15 cellular contexts compared by ENCODE assay signal in the genomic region with DNA sequence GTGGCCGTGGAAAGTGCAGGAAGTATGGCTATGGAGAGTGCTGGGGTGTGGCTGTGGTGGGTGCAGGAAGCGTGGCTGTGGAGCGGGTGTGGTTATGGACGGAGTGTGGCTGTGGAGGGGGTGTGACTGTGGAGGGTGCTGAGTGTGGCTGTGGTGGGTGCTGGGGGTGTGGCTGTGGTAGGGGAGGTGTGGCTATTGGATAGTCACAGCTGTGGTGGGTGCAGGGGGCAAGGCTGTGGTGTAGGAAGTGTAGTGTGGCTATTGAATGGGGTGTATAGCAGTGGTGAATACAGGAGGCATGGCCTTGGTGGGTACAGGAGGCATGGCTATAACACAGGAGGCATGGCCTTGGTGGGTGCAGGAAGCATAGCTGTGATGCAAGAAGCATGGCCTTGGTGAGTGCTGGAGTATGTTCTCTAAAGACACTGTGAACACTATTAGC. TPM values are rescaled to one million over a fixed set of nuclear protein-coding genes. Genes with fewer than 3 reads are reported as not detected.
DNase-seq lines count a peak whose midpoint lies in the region; ATAC-seq, FAIRE-seq and TF ChIP-seq lines count a peak whose summit lies in the region.
"Had no signal": no experiment of that assay in that cellular context is flagged by ENCODE, and none has a peak within 500 bp of the region (broad histone marks: within the 10 kb centered on the region; RNA-seq: fewer than 3 reads in every experiment).

No MANE protein-coding gene starts in this region.

- no peak overlapping the region for H3K4me3 Mint-ChIP-seq in Caco-2 (ENCODE audit: unreplicated experiment)
- H3K4me3 Mint-ChIP-seq in activated T-cell treated with anti-CD3 and anti-CD28 coated beads, Interleukin-2, amount 50 U/mL, for 72 hours = no peak overlapping the region

- TF ChIP-seq CTCF in A549 (IDR thresholded peaks at IDR 0.05) (no peak), Caco-2 (IDR thresholded peaks at IDR 0.05; ENCODE audit: insufficient read depth in 1 of 2, low read depth in 1 of 2, low read length in 1 of 2, severe bottlenecking in 1 of 2, unreplicated experiment in 1 of 2) (no peak)

- CTCF ChIA-PET in A549 (lab: Yijun Ruan, JAX) = interaction anchor here (0.7 kb wide), 1 partner anchor 118 kb away, joined by 4 read pairs; no protein-coding TSS in a partner anchor
- CTCF ChIA-PET in Caco-2 (lab: Charles Lee) = no interaction called here

- H3K4me1 ChIP-seq in A549 = no peaks in the 10 kb centered on the region
- H3K4me1 ChIP-seq in Caco-2 = no peaks in the 10 kb centered on the region

- intact Hi-C loops in Caco-2 (cut with micrococcal nuclease; ENCODE audit: unreplicated experiment) = no loop called here

- FAIRE-seq in A549 (lab: Jason Lieb, UNC) = no peak

- no peak for TF ChIP-seq RAD21 in A549 (conservative IDR thresholded peaks at IDR 0.05 in 1 of 2, IDR thresholded peaks at IDR 0.05 in 1 of 2)

- no peak overlapping the region for H3K4me2 ChIP-seq in A549

- H3K9me3 Mint-ChIP-seq in Caco-2 (ENCODE audit: unreplicated experiment) = peaks cover 10% of the 10 kb centered on the region
- no peaks in the 10 kb centered on the region for H3K9me3 Mint-ChIP-seq in activated T-cell treated with anti-CD3 and anti-CD28 coated beads, Interleukin-2, amount 50 U/mL, for 72 hours

- no TSS peak for BruUV-seq in Caco-2 (replicated peaks; lab: Mats Ljungman, UMichigan)

- DNase-seq in A549 (ENCODE audit: low read depth in 1 of 2, low spot score in 1 of 2) (no peak), Caco-2 (no peak), myocyte (ENCODE audit: low read depth) (peak; percentile 6), islet precursor cell (no peak), cerebellar cortex (ENCODE audit: low spot score) (no peak), midbrain (lab: John Stamatoyannopoulos, UW) (no peak)
- DNase-seq in activated T-cell treated with anti-CD3 and anti-CD28 coated beads, Interleukin-2, amount 50 U/mL, for 72 hours = peak; percentile 15 to 17
- DNase-seq: stimulated activated naive CD4-positive, alpha-beta T cell treated with Interleukin-2 at 50 U/mL for 16 hours had no signal

- no peak overlapping the region for H3K27ac ChIP-seq in A549
- H3K27ac ChIP-seq: epithelial cell of prostate had no signal

- POLR2A ChIA-PET in A549 (lab: Yijun Ruan, JAX) = no interaction called here
- POLR2A ChIA-PET in Caco-2 (lab: Charles Lee) = no interaction called here

- no peaks in the 10 kb centered on the region for H3K36me3 Mint-ChIP-seq in Caco-2 (ENCODE audit: insufficient read depth, unreplicated experiment)
- no peaks in the 10 kb centered on the region for H3K36me3 Mint-ChIP-seq in activated T-cell treated with anti-CD3 and anti-CD28 coated beads, Interleukin-2, amount 50 U/mL, for 72 hours (ENCODE audit: insufficient read depth in 2 of 2)
- H3K36me3 Mint-ChIP-seq: CD8-positive, alpha-beta memory T cell had no signal

- H3K4me1 Mint-ChIP-seq in Caco-2 (ENCODE audit: low read depth, unreplicated experiment) = peaks cover 5% of the 10 kb centered on the region
- H3K4me1 Mint-ChIP-seq in activated T-cell treated with anti-CD3 and anti-CD28 coated beads, Interleukin-2, amount 50 U/mL, for 72 hours (ENCODE audit: low read depth) = peaks cover 10% of the 10 kb centered on the region

- H3K4me3 ChIP-seq in A549 = no peak overlapping the region
- no peak overlapping the region for H3K4me3 ChIP-seq in Caco-2 (ENCODE audit: low read depth, low read length)
- H3K4me3 ChIP-seq: lung had no signal

- ATAC-seq in A549 = no peak; a peak in 1 of 6 replicates
- peak; percentile 42 to 45 for ATAC-seq in activated T-cell treated with anti-CD3 and anti-CD28 coated beads, Interleukin-2, amount 50 U/mL, for 72 hours (replicated peaks in 1 of 2)
- ATAC-seq in GM18498 (IDR thresholded peaks at IDR 0.05; ENCODE audit: unreplicated experiment) = no peak

- no peaks in the 10 kb centered on the region for H3K36me3 ChIP-seq in Caco-2 (ENCODE audit: control insufficient read depth, insufficient read depth, low read length)

- no peaks in the 10 kb centered on the region for H3K27me3 Mint-ChIP-seq in Caco-2 (ENCODE audit: insufficient read depth, unreplicated experiment)
- peaks cover 49% of the 10 kb centered on the region for H3K27me3 Mint-ChIP-seq in activated T-cell treated with anti-CD3 and anti-CD28 coated beads, Interleukin-2, amount 50 U/mL, for 72 hours (ENCODE audit: low read depth)

- peak overlapping the region; percentile 30 for H3K27ac Mint-ChIP-seq in Caco-2 (ENCODE audit: unreplicated experiment)
- H3K27ac Mint-ChIP-seq in activated T-cell treated with anti-CD3 and anti-CD28 coated beads, Interleukin-2, amount 50 U/mL, for 72 hours = no peak overlapping the region

- 0 out of 2 replicates have a peak, but pooled peaks have one; percentile 3 for TF ChIP-seq POLR2A in A549 (IDR thresholded peaks at IDR 0.05; ENCODE audit: low read length)

- no peaks in the 10 kb centered on the region for H3K27me3 ChIP-seq in Caco-2 (replicated peaks; ENCODE audit: control insufficient read depth, insufficient read depth, low read length)

- no peak for TF ChIP-seq EP300 in A549 (IDR thresholded peaks at IDR 0.05)

- no peaks in the 10 kb centered on the region for H3K9me3 ChIP-seq in A549
- H3K9me3 ChIP-seq in Caco-2 = no peaks in the 10 kb centered on the region

- WGBS in A549 (ENCODE audit: missing lambda C conversion rate) = 86% methylated on average over 4 of the region's 4 CpGs

TF ChIP-seq in A549, 52 proteins besides CTCF, POLR2A, EP300 and RAD21:
- TF ChIP-seq RNF2 (IDR thresholded peaks at IDR 0.05; ENCODE audit: borderline replicate concordance, low read depth) (no peak), ZC3H11A (IDR thresholded peaks at IDR 0.05) (no peak), GATA3 (IDR thresholded peaks at IDR 0.05; ENCODE audit: borderline replicate concordance) (no peak), ZFP36 (IDR thresholded peaks at IDR 0.05; ENCODE audit: borderline replicate concordance, partially characterized antibody) (no peak), HEYL (CRISPR knock-in tag; IDR thresholded peaks at IDR 0.05) (no peak), JUN (IDR thresholded peaks at IDR 0.05) (no peak), TP53 (CRISPR knock-in tag; IDR thresholded peaks at IDR 0.05) (no peak), EHF (CRISPR knock-in tag; IDR thresholded peaks at IDR 0.05) (no peak)
- TF ChIP-seq, protein P1, sequence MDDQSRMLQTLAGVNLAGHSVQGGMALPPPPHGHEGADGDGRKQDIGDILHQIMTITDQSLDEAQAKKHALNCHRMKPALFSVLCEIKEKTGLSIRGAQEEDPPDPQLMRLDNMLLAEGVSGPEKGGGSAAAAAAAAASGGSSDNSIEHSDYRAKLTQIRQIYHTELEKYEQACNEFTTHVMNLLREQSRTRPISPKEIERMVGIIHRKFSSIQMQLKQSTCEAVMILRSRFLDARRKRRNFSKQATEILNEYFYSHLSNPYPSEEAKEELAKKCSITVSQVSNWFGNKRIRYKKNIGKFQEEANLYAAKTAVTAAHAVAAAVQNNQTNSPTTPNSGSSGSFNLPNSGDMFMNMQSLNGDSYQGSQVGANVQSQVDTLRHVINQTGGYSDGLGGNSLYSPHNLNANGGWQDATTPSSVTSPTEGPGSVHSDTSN (IDR thresholded peaks at IDR 0.05) = no peak
- TF ChIP-seq, protein P2, sequence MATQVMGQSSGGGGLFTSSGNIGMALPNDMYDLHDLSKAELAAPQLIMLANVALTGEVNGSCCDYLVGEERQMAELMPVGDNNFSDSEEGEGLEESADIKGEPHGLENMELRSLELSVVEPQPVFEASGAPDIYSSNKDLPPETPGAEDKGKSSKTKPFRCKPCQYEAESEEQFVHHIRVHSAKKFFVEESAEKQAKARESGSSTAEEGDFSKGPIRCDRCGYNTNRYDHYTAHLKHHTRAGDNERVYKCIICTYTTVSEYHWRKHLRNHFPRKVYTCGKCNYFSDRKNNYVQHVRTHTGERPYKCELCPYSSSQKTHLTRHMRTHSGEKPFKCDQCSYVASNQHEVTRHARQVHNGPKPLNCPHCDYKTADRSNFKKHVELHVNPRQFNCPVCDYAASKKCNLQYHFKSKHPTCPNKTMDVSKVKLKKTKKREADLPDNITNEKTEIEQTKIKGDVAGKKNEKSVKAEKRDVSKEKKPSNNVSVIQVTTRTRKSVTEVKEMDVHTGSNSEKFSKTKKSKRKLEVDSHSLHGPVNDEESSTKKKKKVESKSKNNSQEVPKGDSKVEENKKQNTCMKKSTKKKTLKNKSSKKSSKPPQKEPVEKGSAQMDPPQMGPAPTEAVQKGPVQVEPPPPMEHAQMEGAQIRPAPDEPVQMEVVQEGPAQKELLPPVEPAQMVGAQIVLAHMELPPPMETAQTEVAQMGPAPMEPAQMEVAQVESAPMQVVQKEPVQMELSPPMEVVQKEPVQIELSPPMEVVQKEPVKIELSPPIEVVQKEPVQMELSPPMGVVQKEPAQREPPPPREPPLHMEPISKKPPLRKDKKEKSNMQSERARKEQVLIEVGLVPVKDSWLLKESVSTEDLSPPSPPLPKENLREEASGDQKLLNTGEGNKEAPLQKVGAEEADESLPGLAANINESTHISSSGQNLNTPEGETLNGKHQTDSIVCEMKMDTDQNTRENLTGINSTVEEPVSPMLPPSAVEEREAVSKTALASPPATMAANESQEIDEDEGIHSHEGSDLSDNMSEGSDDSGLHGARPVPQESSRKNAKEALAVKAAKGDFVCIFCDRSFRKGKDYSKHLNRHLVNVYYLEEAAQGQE (IDR thresholded peaks at IDR 0.05) = no peak
- TF ChIP-seq, protein P3, sequence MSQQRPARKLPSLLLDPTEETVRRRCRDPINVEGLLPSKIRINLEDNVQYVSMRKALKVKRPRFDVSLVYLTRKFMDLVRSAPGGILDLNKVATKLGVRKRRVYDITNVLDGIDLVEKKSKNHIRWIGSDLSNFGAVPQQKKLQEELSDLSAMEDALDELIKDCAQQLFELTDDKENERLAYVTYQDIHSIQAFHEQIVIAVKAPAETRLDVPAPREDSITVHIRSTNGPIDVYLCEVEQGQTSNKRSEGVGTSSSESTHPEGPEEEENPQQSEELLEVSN (IDR thresholded peaks at IDR 0.05; ENCODE audit: borderline replicate concordance, low read depth) = no peak

RNA-seq across cellular contexts. Expression of a gene that starts 40.8 kb away (rescaled TPM):
- not detected in 2 replicates for polyA plus RNA-seq in A549 (2011; rRNA removed)
- polyA plus RNA-seq in A549 (2012; cell fraction: cytosol; rRNA removed) = not detected in 2 replicates
- polyA plus RNA-seq in A549 (2012; cell fraction: nucleus; rRNA removed) = not detected in 2 replicates
- polyA plus RNA-seq in A549 (2017; fragmentation: RNase III; extraction: RNeasy Plus Mini Kit Qiagen cat#74134 plus additional on column Dnase treatment) = not detected in 3 replicates
- not detected in 2 replicates for polyA minus RNA-seq in A549 (2011; rRNA and poly(A)+ RNA removed)
- not detected in 2 replicates for total RNA-seq in Caco-2 (2022)
- total RNA-seq in activated T-cell treated with anti-CD3 and anti-CD28 coated beads, Interleukin-2, amount 50 U/mL, for 72 hours = not detected
- total RNA-seq in myocyte = not detected in 2 replicates
- not detected for polyA plus RNA-seq in myocyte (2012)
- total RNA-seq: CD8-positive, alpha-beta memory T cell; LHCN-M2; lung; osteocyte; T-helper 2 cell treated with Interferon-gamma antibody and Interleukin-4, amounts not matched to agents 100 ng/mL and 5 ng/mL, for 36 hours had no signal
- polyA plus RNA-seq: CD8-positive, alpha-beta memory T cell; lung had no signal

Comparison
In these comparisons a context has a peak if more than half of its experiments do, and no peak if none do; other contexts are left out.
1. ATAC-seq: peak in activated T-cell treated with anti-CD3 and anti-CD28 coated beads, Interleukin-2, amount 50 U/mL, for 72 hours (2 of 2); none in A549 (0 of 2) and GM18498 (single experiment).
2. DNase-seq: peak in activated T-cell treated with anti-CD3 and anti-CD28 coated beads, Interleukin-2, amount 50 U/mL, for 72 hours (2 of 2) and myocyte (single experiment); none in A549 (0 of 2), Caco-2 (0 of 2), islet precursor cell (single experiment), cerebellar cortex (single experiment) and midbrain (single experiment).